2 cellular contexts compared by ENCODE assay signal in genomic region chr12:133255833-133256232, GRCh38. TPM values are rescaled to one million over a fixed set of nuclear protein-coding genes. Genes with fewer than 3 reads are reported as not detected.
"Had no signal": no experiment of that assay in that cellular context is flagged by ENCODE, and none has a peak within 500 bp of the region (broad histone marks: within the 10 kb centered on the region; RNA-seq: fewer than 3 reads in every experiment).

No MANE protein-coding gene starts in this region.

RNA-seq across cellular contexts. Expression of gene ANHX, which starts 20.2 kb away (rescaled TPM):
- total RNA-seq: G401, GM12878 had no signal
- polyA plus RNA-seq: GM12878 had no signal
